Comparison of ENCODE assay signal across 20 cellular contexts in genomic region chr1:233679030-233679429, GRCh38.
"Had no signal": no experiment of that assay in that cellular context is flagged by ENCODE, and none has a peak within 500 bp of the region (broad histone marks: within the 10 kb centered on the region; RNA-seq: fewer than 3 reads in every experiment).

No MANE protein-coding gene starts in this region.

- ATAC-seq: activated CD8-positive, alpha-beta T cell treated with anti-CD3 and anti-CD28 coated beads, Interleukin-2, amount 10 ng/mL, durations not matched to agents 7 days and 5 days; activated naive CD8-positive, alpha-beta T cell treated with anti-CD3 and anti-CD28 coated beads, Interleukin-2, amount 50 U/mL, for 24 hours; left lung had no signal

- H3K4me3 ChIP-seq: dorsolateral prefrontal cortex, left lung, thyroid gland had no signal

- H3K36me3 ChIP-seq: left lung, thyroid gland had no signal

- DNase-seq: activated B cell treated with CpG ODN at 0.5 μM for 24 hours; activated CD4-positive, alpha-beta T cell treated with anti-CD3 and anti-CD28 coated beads, Interleukin-2, amount 10 ng/mL, durations not matched to agents 7 days and 5 days; activated CD8-positive, alpha-beta T cell treated with anti-CD3 and anti-CD28 coated beads, Interleukin-2, amount 10 ng/mL, durations not matched to agents 7 days and 5 days; activated effector memory CD4-positive, alpha-beta T cell treated with Interleukin-2 at 50 U/mL for 16 hours; activated naive CD4-positive, alpha-beta T cell treated with anti-CD3 and anti-CD28 coated beads, Interleukin-2, amount 10 ng/mL, durations not matched to agents 7 days and 5 days; activated naive CD8-positive, alpha-beta T cell treated with anti-CD3 and anti-CD28 coated beads, Interleukin-2, amount 50 U/mL, for 24 hours; activated T-cell treated with anti-CD3 and anti-CD28 coated beads, Interleukin-2, amount 50 U/mL, for 24 hours; anterior cingulate cortex; caudate nucleus; dorsolateral prefrontal cortex; foreskin melanocyte; glutamatergic neuron; hippocampal formation; kidney; left lung; stimulated activated CD4-positive, alpha-beta T cell treated with anti-CD3 and anti-CD28 coated beads, Interleukin-12 subunit alpha, Interleukin-12 subunit beta, amount 100 ng/mL, for 4 hours; stimulated activated CD4-positive, alpha-beta T cell treated with anti-CD3 and anti-CD28 coated beads, Interleukin-1b, Interleukin-23, amount 100 ng/mL, for 48 hours; stimulated activated naive CD4-positive, alpha-beta T cell treated with Interleukin-2 at 50 U/mL for 16 hours; thyroid gland had no signal

- H3K27ac ChIP-seq: dorsolateral prefrontal cortex, epithelial cell of prostate, left lung, thyroid gland had no signal

- H3K9me3 ChIP-seq: left lung, thyroid gland had no signal

- H3K4me1 ChIP-seq: left lung, thyroid gland had no signal

- H3K27me3 ChIP-seq: dorsolateral prefrontal cortex, left lung, thyroid gland had no signal
